ENCODE assay signal across 1 cellular context in genomic region chr14:61428261-61428660, GRCh38.
TF ChIP-seq lines count a peak whose summit lies in the region.

No MANE protein-coding gene starts in this region.

TF ChIP-seq in GM12878, 131 proteins besides CTCF, POLR2A, EP300 and RAD21 (continued from another document):
- TF ChIP-seq YBX1 (IDR thresholded peaks at IDR 0.05) = no peak
- no peak for TF ChIP-seq CREB1 (IDR thresholded peaks at IDR 0.05; ENCODE audit: low read depth)
- TF ChIP-seq, protein P1, sequence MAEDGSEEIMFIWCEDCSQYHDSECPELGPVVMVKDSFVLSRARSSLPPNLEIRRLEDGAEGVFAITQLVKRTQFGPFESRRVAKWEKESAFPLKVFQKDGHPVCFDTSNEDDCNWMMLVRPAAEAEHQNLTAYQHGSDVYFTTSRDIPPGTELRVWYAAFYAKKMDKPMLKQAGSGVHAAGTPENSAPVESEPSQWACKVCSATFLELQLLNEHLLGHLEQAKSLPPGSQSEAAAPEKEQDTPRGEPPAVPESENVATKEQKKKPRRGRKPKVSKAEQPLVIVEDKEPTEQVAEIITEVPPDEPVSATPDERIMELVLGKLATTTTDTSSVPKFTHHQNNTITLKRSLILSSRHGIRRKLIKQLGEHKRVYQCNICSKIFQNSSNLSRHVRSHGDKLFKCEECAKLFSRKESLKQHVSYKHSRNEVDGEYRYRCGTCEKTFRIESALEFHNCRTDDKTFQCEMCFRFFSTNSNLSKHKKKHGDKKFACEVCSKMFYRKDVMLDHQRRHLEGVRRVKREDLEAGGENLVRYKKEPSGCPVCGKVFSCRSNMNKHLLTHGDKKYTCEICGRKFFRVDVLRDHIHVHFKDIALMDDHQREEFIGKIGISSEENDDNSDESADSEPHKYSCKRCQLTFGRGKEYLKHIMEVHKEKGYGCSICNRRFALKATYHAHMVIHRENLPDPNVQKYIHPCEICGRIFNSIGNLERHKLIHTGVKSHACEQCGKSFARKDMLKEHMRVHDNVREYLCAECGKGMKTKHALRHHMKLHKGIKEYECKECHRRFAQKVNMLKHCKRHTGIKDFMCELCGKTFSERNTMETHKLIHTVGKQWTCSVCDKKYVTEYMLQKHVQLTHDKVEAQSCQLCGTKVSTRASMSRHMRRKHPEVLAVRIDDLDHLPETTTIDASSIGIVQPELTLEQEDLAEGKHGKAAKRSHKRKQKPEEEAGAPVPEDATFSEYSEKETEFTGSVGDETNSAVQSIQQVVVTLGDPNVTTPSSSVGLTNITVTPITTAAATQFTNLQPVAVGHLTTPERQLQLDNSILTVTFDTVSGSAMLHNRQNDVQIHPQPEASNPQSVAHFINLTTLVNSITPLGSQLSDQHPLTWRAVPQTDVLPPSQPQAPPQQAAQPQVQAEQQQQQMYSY (CRISPR knock-in tag; IDR thresholded peaks at IDR 0.05) = no peak
- no peak for TF ChIP-seq TCF12 (IDR thresholded peaks at IDR 0.05; ENCODE audit: low read depth, low read length)
- no peak for TF ChIP-seq MXI1 (IDR thresholded peaks at IDR 0.05; ENCODE audit: low read depth, low read length)
- TF ChIP-seq PAX8 (IDR thresholded peaks at IDR 0.05) = no peak
TF ChIP-seq in GM12878: peak in this region for 0.
